ENCODE assay signal across 10 cellular contexts in genomic region chr17:7354262-7354781, GRCh38. TPM values are rescaled to one million over a fixed set of nuclear protein-coding genes. Genes with fewer than 3 reads are reported as not detected.
DNase-seq lines count a peak whose midpoint lies in the region; ATAC-seq, FAIRE-seq and TF ChIP-seq lines count a peak whose summit lies in the region.
"Had no signal": no experiment of that assay in that cellular context is flagged by ENCODE, and none has a peak within 500 bp of the region (broad histone marks: within the 10 kb centered on the region; RNA-seq: fewer than 3 reads in every experiment).

No MANE protein-coding gene starts in this region.

- TF ChIP-seq POLR2A in K562 (conservative IDR thresholded peaks at IDR 0.05), result no peak

- no peaks in the 10 kb centered on the region for H3K9me1 ChIP-seq in K562 (ENCODE audit: control insufficient read depth, insufficient read depth, low read length)

- peak overlapping the region in 2 of 7 donors; percentile 1 to 16 for H3K27ac Mint-ChIP-seq in CD14-positive monocyte

- no TSS peak for BruUV-seq in K562 (replicated peaks; lab: Mats Ljungman, UMichigan)

- H3K9ac ChIP-seq in BLaER1 treated with 17β-estradiol and CSF1 and Interleukin-3, amounts not matched to agents 10 nM and 100 nM, result peak overlapping the region in 2 of 11 experiments; percentile 81 to 82; a peak in 2 of 22 replicates
- H3K9ac ChIP-seq in K562 (ENCODE audit: insufficient read depth in 1 of 2, low read depth in 2 of 2, low read length in 2 of 2), result no peak overlapping the region

- DNase-seq in HCEC 1CT (peak; percentile 32), K562 (ENCODE audit: extremely low read depth in 1 of 4, low spot score in 3 of 4) (peak in 1 of 4 experiments; percentile 40), midbrain (lab: John Stamatoyannopoulos, UW) (peak; percentile 48), CD14-positive monocyte (ENCODE audit: low spot score) (no peak), left ventricle myocardium superior (no peak), NCI-H2081 treated with DMSO at 0.1 percent for 48 hours (lab: John Stamatoyannopoulos, UW) (no peak)
- DNase-seq: NCI-H2171 treated with DMSO at 0.1 percent for 48 hours had no signal

- no peak overlapping the region for H3K4me3 ChIP-seq in BLaER1 treated with 17β-estradiol and CSF1 and Interleukin-3, amounts not matched to agents 10 nM and 100 nM
- no peak overlapping the region for H3K4me3 ChIP-seq in K562

- TF ChIP-seq CTCF in K562 (IDR thresholded peaks at IDR 0.05 in 2 of 3, conservative IDR thresholded peaks at IDR 0.05 in 1 of 3; ENCODE audit: insufficient read depth in 2 of 3, low read depth in 1 of 3, low read length in 3 of 3) (no peak), CD14-positive monocyte (IDR thresholded peaks at IDR 0.05) (no peak)

- H3K4me3 Mint-ChIP-seq in CD14-positive monocyte, result no peak overlapping the region

- TF ChIP-seq EP300 in K562 (IDR thresholded peaks at IDR 0.05; ENCODE audit: low read length), result no peak

- peaks cover 39 to 62% (median 53%) of the 10 kb centered on the region in 10 experiments for H3K4me1 ChIP-seq in BLaER1 treated with 17β-estradiol and CSF1 and Interleukin-3, amounts not matched to agents 10 nM and 100 nM
- peaks cover 3 to 54% of the 10 kb centered on the region in 2 experiments; a peak in 3 of 5 replicates for H3K4me1 ChIP-seq in K562 (replicated peaks in 1 of 2; ENCODE audit: control insufficient read depth in 2 of 2, insufficient read depth in 2 of 2, low read length in 2 of 2)

- TF ChIP-seq RAD21 in K562 (CRISPR knock-in tag; conservative IDR thresholded peaks at IDR 0.05 in 1 of 2, IDR thresholded peaks at IDR 0.05 in 1 of 2), result no peak

- H3K36me3 ChIP-seq in BLaER1 treated with 17β-estradiol and CSF1 and Interleukin-3, amounts not matched to agents 10 nM and 100 nM, result no peaks in the 10 kb centered on the region
- no peaks in the 10 kb centered on the region for H3K36me3 ChIP-seq in K562 (ENCODE audit: control insufficient read depth, insufficient read depth, low read length)

- peaks cover 8% of the 10 kb centered on the region for H3K79me2 ChIP-seq in K562 (ENCODE audit: control insufficient read depth, insufficient read depth, low read length)

- no peak overlapping the region for H2AFZ ChIP-seq in K562 (ENCODE audit: low read depth, low read length)

- H3K27me3 Mint-ChIP-seq in CD14-positive monocyte (ENCODE audit: low read depth in 3 of 3), result peaks cover 3 to 6% (median 4%) of the 10 kb centered on the region in 3 donors

- peaks cover 0 to 2% (median 0%) of the 10 kb centered on the region in 7 donors for H3K9me3 Mint-ChIP-seq in CD14-positive monocyte

- H3K27me3 ChIP-seq in BLaER1 treated with 17β-estradiol and CSF1 and Interleukin-3, amounts not matched to agents 10 nM and 100 nM, result no peaks in the 10 kb centered on the region
- no peaks in the 10 kb centered on the region for H3K27me3 ChIP-seq in K562 (ENCODE audit: control insufficient read depth in 2 of 2, insufficient read depth in 2 of 2, low read length in 2 of 2)

- peaks cover 0 to 41% (median 7%) of the 10 kb centered on the region in 11 experiments; a peak in 7 of 22 replicates for H4K20me1 ChIP-seq in BLaER1 treated with 17β-estradiol and CSF1 and Interleukin-3, amounts not matched to agents 10 nM and 100 nM
- H4K20me1 ChIP-seq in K562 (replicated peaks; ENCODE audit: control insufficient read depth, insufficient read depth, low read length), result no peaks in the 10 kb centered on the region

- POLR2A ChIA-PET in K562 (lab: Yijun Ruan, JAX), result interaction anchor here (0.6 to 1.6 kb wide), 5 partner anchors 11 to 274 kb away, joined by 3 to 6 read pairs (median 4); partner anchors contain the start of genes SAT2 and ZBTB4

- no peak overlapping the region for H3K27ac ChIP-seq in BLaER1 treated with 17β-estradiol and CSF1 and Interleukin-3, amounts not matched to agents 10 nM and 100 nM
- H3K27ac ChIP-seq in K562 (ENCODE audit: extremely low read depth, low read depth, low read length), result no peak overlapping the region

- peaks cover 0 to 3% of the 10 kb centered on the region in 2 donors for H3K36me3 Mint-ChIP-seq in CD14-positive monocyte

- CTCF ChIA-PET in K562 (lab: Yijun Ruan, JAX; ENCODE audit: low intra/inter-chr PET ratio), result no interaction called here

- WGBS in K562 (ENCODE audit: insufficient coverage, low coverage, missing lambda C conversion rate), result 39% methylated on average over 6 of the region's 8 CpGs

- ATAC-seq in K562 (no peak), left ventricle myocardium superior (no peak), GM21526 (IDR thresholded peaks at IDR 0.05; ENCODE audit: low FRiP score, unreplicated experiment) (no peak)

- peaks cover 40% of the 10 kb centered on the region for H3K4me1 Mint-ChIP-seq in CD14-positive monocyte

- H3K4me2 ChIP-seq in BLaER1 treated with 17β-estradiol and CSF1 and Interleukin-3, amounts not matched to agents 10 nM and 100 nM, result peak overlapping the region in 10 of 11 experiments; percentile 6 to 99 (median 96); a peak in 15 of 22 replicates
- H3K4me2 ChIP-seq in K562 (ENCODE audit: insufficient read depth, low read length), result no peak overlapping the region

- no peaks in the 10 kb centered on the region for H3K9me3 ChIP-seq in BLaER1 treated with 17β-estradiol and CSF1 and Interleukin-3, amounts not matched to agents 10 nM and 100 nM (replicated peaks in 1 of 11)
- H3K9me3 ChIP-seq in K562 (replicated peaks; ENCODE audit: control insufficient read depth, insufficient read depth, low read depth, low read length), result no peaks in the 10 kb centered on the region

- in situ Hi-C loops in K562 (cut with MboI), result loop anchor here (10.0 kb wide), 1 partner anchor 200 kb away; the partner anchor contains the start of gene TNFSF13

- intact Hi-C loops in K562 (cut with micrococcal nuclease) (loop anchor here (5.0 kb wide), 1 partner anchor 128 kb away; the partner anchor contains the start of genes POLR2A and SLC35G6), CD14-positive monocyte (cut with micrococcal nuclease) (loop anchor here (5.0 to 10.0 kb wide), 3 partner anchors 38 to 210 kb away; partner anchors contain the start of genes PLSCR3 (in 1 of the 2), POLR2A (in 1 of the 2), SENP3 (in 1 of the 2) and SLC35G6 (in 1 of the 2)), left ventricle myocardium superior (cut with micrococcal nuclease) (no loop called here)

- FAIRE-seq in K562 (lab: Jason Lieb, UNC), result no peak

RNA-seq across cellular contexts. Expression of gene TMEM95, which starts 0.6 kb away (rescaled TPM):
- total RNA-seq in K562 (2011; cell fraction: chromatin; rRNA removed; ENCODE audit: low replicate concordance), result not detected in 2 replicates
- total RNA-seq in K562 (2011; cell fraction: nucleolus; rRNA removed), result not detected in 2 replicates
- not detected in 2 replicates for total RNA-seq in K562 (2011; cell fraction: nucleoplasm; rRNA removed)
- total RNA-seq in K562 (2014; rRNA removed) (not detected in 2 replicates), K562 (2014; rRNA removed; fragmentation: Illumina TruSeq; extraction: Trizol) (not detected in 2 replicates), K562 (2015; rRNA removed; fragmentation: Illumina TruSeq; extraction: Trizol) (not detected in 2 replicates), K562 (2021) (not detected in 2 replicates), left ventricle myocardium superior (not detected)
- polyA plus RNA-seq in K562 (2011; rRNA removed) (not detected in 2 replicates), K562 (2014; fragmentation: Illumina TruSeq; extraction: Trizol) (not detected in 2 replicates), K562 (2014; fragmentation: Nextera tagmentation; extraction: Ambion mirVana) (not detected), K562 (2014; rRNA removed) (not detected in 2 replicates), CD14-positive monocyte (not detected)
- polyA plus RNA-seq in K562 (2011; cell fraction: cytosol; rRNA removed), result not detected in 2 replicates
- polyA plus RNA-seq in K562 (2011; cell fraction: nucleus; rRNA removed), result not detected in 2 replicates
- not detected in 2 replicates for polyA plus RNA-seq in K562 (2012)
- not detected in 2 replicates for polyA minus RNA-seq in K562 (2011; rRNA and poly(A)+ RNA removed)
- not detected in 2 replicates for polyA minus RNA-seq in K562 (2011; cell fraction: cytosol; rRNA and poly(A)+ RNA removed)
- not detected in 2 replicates for polyA minus RNA-seq in K562 (2011; cell fraction: nucleus; rRNA and poly(A)+ RNA removed)
- total RNA-seq: pulmonary artery endothelial cell had no signal

RNA-seq across cellular contexts. Expression of gene KCTD11, which starts 2.4 kb away (rescaled TPM):
- total RNA-seq in K562 (2011; cell fraction: chromatin; rRNA removed; ENCODE audit: low replicate concordance), result 1.5 and 5.1 TPM in 2 replicates
- total RNA-seq in K562 (2011; cell fraction: nucleolus; rRNA removed), result 4.2 and 5.7 TPM in 2 replicates
- 3.4 and 3.7 TPM in 2 replicates for total RNA-seq in K562 (2011; cell fraction: nucleoplasm; rRNA removed)
- total RNA-seq in K562 (2014; rRNA removed) (2.6 and 2.7 TPM in 2 replicates), K562 (2014; rRNA removed; fragmentation: Illumina TruSeq; extraction: Trizol) (1.2 and 1.3 TPM in 2 replicates), K562 (2015; rRNA removed; fragmentation: Illumina TruSeq; extraction: Trizol) (1.4 and 1.5 TPM in 2 replicates), K562 (2021) (3.0 and 3.2 TPM in 2 replicates), left ventricle myocardium superior (3.6 TPM)
- polyA plus RNA-seq in K562 (2011; rRNA removed) (2.6 and 2.7 TPM in 2 replicates), K562 (2014; fragmentation: Illumina TruSeq; extraction: Trizol) (2.4 and 2.9 TPM in 2 replicates), K562 (2014; fragmentation: Nextera tagmentation; extraction: Ambion mirVana) (under 1 TPM in 1 of 2 experiments, not detected in 1; 0.01 TPM), K562 (2014; rRNA removed) (2.6 and 2.8 TPM in 2 replicates), CD14-positive monocyte (1 to 10 TPM; 3.6 to 5.6 TPM)
- 3.6 and 5.4 TPM in 2 replicates for polyA plus RNA-seq in K562 (2011; cell fraction: cytosol; rRNA removed)
- polyA plus RNA-seq in K562 (2011; cell fraction: nucleus; rRNA removed), result 3.7 and 5.6 TPM in 2 replicates
- 3.3 and 4.1 TPM in 2 replicates for polyA plus RNA-seq in K562 (2012)
- 2.5 TPM in 2 replicates for polyA minus RNA-seq in K562 (2011; rRNA and poly(A)+ RNA removed)
- polyA minus RNA-seq in K562 (2011; cell fraction: cytosol; rRNA and poly(A)+ RNA removed), result 1.4 and 1.9 TPM in 2 replicates
- polyA minus RNA-seq in K562 (2011; cell fraction: nucleus; rRNA and poly(A)+ RNA removed), result 2.3 and 2.6 TPM in 2 replicates

RNA-seq across cellular contexts. Expression of gene ACAP1, which starts 18.0 kb away (rescaled TPM):
- total RNA-seq in K562 (2011; cell fraction: chromatin; rRNA removed; ENCODE audit: low replicate concordance), result 8.6 and 21.1 TPM in 2 replicates
- 13.7 and 14.7 TPM in 2 replicates for total RNA-seq in K562 (2011; cell fraction: nucleolus; rRNA removed)
- total RNA-seq in K562 (2011; cell fraction: nucleoplasm; rRNA removed), result 7.2 and 8.1 TPM in 2 replicates
- total RNA-seq in K562 (2014; rRNA removed) (4.0 and 6.3 TPM in 2 replicates), K562 (2014; rRNA removed; fragmentation: Illumina TruSeq; extraction: Trizol) (0.57 and 2.3 TPM in 2 replicates), K562 (2015; rRNA removed; fragmentation: Illumina TruSeq; extraction: Trizol) (2.0 and 2.3 TPM in 2 replicates), K562 (2021) (7.4 and 8.5 TPM in 2 replicates), left ventricle myocardium superior (17.3 TPM)
- polyA plus RNA-seq in K562 (2011; rRNA removed) (2.8 and 5.9 TPM in 2 replicates), K562 (2014; fragmentation: Illumina TruSeq; extraction: Trizol) (2.4 and 3.7 TPM in 2 replicates), K562 (2014; fragmentation: Nextera tagmentation; extraction: Ambion mirVana) (under 1 TPM; 0.15 to 0.38 TPM), K562 (2014; rRNA removed) (2.9 and 3.9 TPM in 2 replicates), CD14-positive monocyte (10 to 100 TPM; 32.1 to 40.5 TPM)
- 3.5 and 4.6 TPM in 2 replicates for polyA plus RNA-seq in K562 (2011; cell fraction: cytosol; rRNA removed)
- polyA plus RNA-seq in K562 (2011; cell fraction: nucleus; rRNA removed), result 12.1 and 13.1 TPM in 2 replicates
- 5.4 and 8.0 TPM in 2 replicates for polyA plus RNA-seq in K562 (2012)
- 1.9 and 2.6 TPM in 2 replicates for polyA minus RNA-seq in K562 (2011; rRNA and poly(A)+ RNA removed)
- polyA minus RNA-seq in K562 (2011; cell fraction: cytosol; rRNA and poly(A)+ RNA removed), result 3.1 and 5.8 TPM in 2 replicates
- 2.4 and 4.6 TPM in 2 replicates for polyA minus RNA-seq in K562 (2011; cell fraction: nucleus; rRNA and poly(A)+ RNA removed)

RNA-seq across cellular contexts. Expression of gene NEURL4, which starts 25.2 kb away (rescaled TPM):
- total RNA-seq in K562 (2011; cell fraction: chromatin; rRNA removed; ENCODE audit: low replicate concordance), result 115 and 278 TPM in 2 replicates
- 144 and 181 TPM in 2 replicates for total RNA-seq in K562 (2011; cell fraction: nucleolus; rRNA removed)
- 76.0 and 94.7 TPM in 2 replicates for total RNA-seq in K562 (2011; cell fraction: nucleoplasm; rRNA removed)
- total RNA-seq in K562 (2014; rRNA removed) (10.5 and 15.2 TPM in 2 replicates), K562 (2014; rRNA removed; fragmentation: Illumina TruSeq; extraction: Trizol) (5.9 and 8.3 TPM in 2 replicates), K562 (2015; rRNA removed; fragmentation: Illumina TruSeq; extraction: Trizol) (13.5 and 13.9 TPM in 2 replicates), K562 (2021) (29.8 and 37.4 TPM in 2 replicates), left ventricle myocardium superior (34.7 TPM)
- polyA plus RNA-seq in K562 (2011; rRNA removed) (11.5 and 18.4 TPM in 2 replicates), K562 (2014; fragmentation: Illumina TruSeq; extraction: Trizol) (18.0 and 19.7 TPM in 2 replicates), K562 (2014; fragmentation: Nextera tagmentation; extraction: Ambion mirVana) (under 1 TPM; 0.08 to 0.39 TPM), K562 (2014; rRNA removed) (23.9 and 25.3 TPM in 2 replicates), CD14-positive monocyte (under 1 TPM; 0.35 to 0.44 TPM)
- 11.0 and 11.6 TPM in 2 replicates for polyA plus RNA-seq in K562 (2011; cell fraction: cytosol; rRNA removed)
- 155 and 207 TPM in 2 replicates for polyA plus RNA-seq in K562 (2011; cell fraction: nucleus; rRNA removed)
- 18.2 and 23.2 TPM in 2 replicates for polyA plus RNA-seq in K562 (2012)
- 10.8 and 13.8 TPM in 2 replicates for polyA minus RNA-seq in K562 (2011; rRNA and poly(A)+ RNA removed)
- 11.3 and 19.1 TPM in 2 replicates for polyA minus RNA-seq in K562 (2011; cell fraction: cytosol; rRNA and poly(A)+ RNA removed)
- 44.3 and 71.0 TPM in 2 replicates for polyA minus RNA-seq in K562 (2011; cell fraction: nucleus; rRNA and poly(A)+ RNA removed)

RNA-seq across cellular contexts. Expression of gene TNK1, which starts 26.6 kb away (rescaled TPM):
- total RNA-seq in K562 (2011; cell fraction: chromatin; rRNA removed; ENCODE audit: low replicate concordance), result 10.5 and 36.4 TPM in 2 replicates
- 28.0 and 33.7 TPM in 2 replicates for total RNA-seq in K562 (2011; cell fraction: nucleolus; rRNA removed)
- total RNA-seq in K562 (2011; cell fraction: nucleoplasm; rRNA removed), result 10.6 and 13.7 TPM in 2 replicates
- total RNA-seq in K562 (2014; rRNA removed), result 2.1 and 3.2 TPM in 2 replicates
- 1.1 and 1.2 TPM in 2 replicates for total RNA-seq in K562 (2014; rRNA removed; fragmentation: Illumina TruSeq; extraction: Trizol)
- 1.5 and 2.6 TPM in 2 replicates for total RNA-seq in K562 (2015; rRNA removed; fragmentation: Illumina TruSeq; extraction: Trizol)
- 5.2 and 5.5 TPM in 2 replicates for total RNA-seq in K562 (2021)
- polyA plus RNA-seq in K562 (2011; rRNA removed), result 3.0 and 7.3 TPM in 2 replicates
- polyA plus RNA-seq in K562 (2011; cell fraction: cytosol; rRNA removed), result 6.9 and 7.3 TPM in 2 replicates
- polyA plus RNA-seq in K562 (2011; cell fraction: nucleus; rRNA removed), result 21.3 and 23.4 TPM in 2 replicates
- 2.9 and 5.2 TPM in 2 replicates for polyA plus RNA-seq in K562 (2012)
- polyA plus RNA-seq in K562 (2014; fragmentation: Illumina TruSeq; extraction: Trizol), result 2.8 and 3.8 TPM in 2 replicates
- under 1 TPM; 0.28 to 0.41 TPM for polyA plus RNA-seq in K562 (2014; fragmentation: Nextera tagmentation; extraction: Ambion mirVana)
- polyA plus RNA-seq in K562 (2014; rRNA removed), result 4.2 and 6.8 TPM in 2 replicates
- polyA minus RNA-seq in K562 (2011; rRNA and poly(A)+ RNA removed), result 4.9 and 5.5 TPM in 2 replicates
- 5.5 and 6.7 TPM in 2 replicates for polyA minus RNA-seq in K562 (2011; cell fraction: cytosol; rRNA and poly(A)+ RNA removed)
- 14.5 and 20.9 TPM in 2 replicates for polyA minus RNA-seq in K562 (2011; cell fraction: nucleus; rRNA and poly(A)+ RNA removed)
- not detected for polyA plus RNA-seq in CD14-positive monocyte
- total RNA-seq in left ventricle myocardium superior, result 2.2 TPM

Comparison
In these comparisons a context has a peak if more than half of its experiments do, and no peak if none do; other contexts are left out.
1. DNase-seq: peak in HCEC 1CT (single experiment) and midbrain (single experiment); none in CD14-positive monocyte (single experiment), left ventricle myocardium superior (single experiment) and NCI-H2081 treated with DMSO at 0.1 percent for 48 hours (single experiment).